ENCODE assay signal across 10 cellular contexts in genomic region chr17:75672011-75672410, GRCh38. TPM values are rescaled to one million over a fixed set of nuclear protein-coding genes. Genes with fewer than 3 reads are reported as not detected.
"Had no signal": no experiment of that assay in that cellular context is flagged by ENCODE, and none has a peak within 500 bp of the region (broad histone marks: within the 10 kb centered on the region; RNA-seq: fewer than 3 reads in every experiment).

No MANE protein-coding gene starts in this region.

- DNase-seq: GM23248, GOT3, H7, HFFc6 had no signal

- ATAC-seq: HCT116, HepG2 had no signal

- H3K9me3 ChIP-seq: HAP-1 had no signal

- H3K9ac ChIP-seq: GM23248 had no signal

- FAIRE-seq: HepG2 had no signal

- H3K4me3 ChIP-seq: GM23248, HAP-1 had no signal

- H2AFZ ChIP-seq: GM23248 had no signal

- H3K27ac ChIP-seq: GM23248, HL-60 had no signal

RNA-seq across cellular contexts. Expression of gene SMIM5, which starts 38.8 kb away (rescaled TPM):
- total RNA-seq: GM23248, H4, H7, HepG2, HT1080 had no signal
- polyA plus RNA-seq: HepG2 had no signal
